2 cellular contexts compared by ENCODE assay signal in genomic region chr7:42914009-42914725, GRCh38.
TF ChIP-seq lines count a peak whose summit lies in the region.

No MANE protein-coding gene starts in this region.

TF ChIP-seq in HEK293, 187 proteins besides CTCF, POLR2A, EP300 and RAD21:
- TF ChIP-seq BCL6B (tag by site-specific recombination; IDR thresholded peaks at IDR 0.05): no peak
- TF ChIP-seq ZNF121 (tag by site-specific recombination; IDR thresholded peaks at IDR 0.05): peak; percentile 74

TF ChIP-seq in HepG2, 621 proteins besides CTCF, POLR2A, EP300 and RAD21:
- TF ChIP-seq HDAC6 (IDR thresholded peaks at IDR 0.05; ENCODE audit: low read depth, low read length) (no peak), MXD1 (CRISPR knock-in tag; IDR thresholded peaks at IDR 0.05) (no peak), ZNF121 (CRISPR knock-in tag; IDR thresholded peaks at IDR 0.05) (0 out of 2 replicates have a peak, but pooled peaks have one; percentile 51)
